8 cellular contexts compared by ENCODE assay signal in genomic region chr2:56132138-56132537, GRCh38. TPM values are rescaled to one million over a fixed set of nuclear protein-coding genes. Genes with fewer than 3 reads are reported as not detected.
DNase-seq lines count a peak whose midpoint lies in the region; ATAC-seq, FAIRE-seq and TF ChIP-seq lines count a peak whose summit lies in the region.

No MANE protein-coding gene starts in this region.

- intact Hi-C loops in Calu3 (cut with micrococcal nuclease; ENCODE audit: unreplicated experiment) = loop anchor here (1.0 to 10.0 kb wide), 4 partner anchors 55 to 413 kb away; no protein-coding TSS in a partner anchor

- POLR2A ChIA-PET in A549 (lab: Yijun Ruan, JAX) = no interaction called here
- POLR2A ChIA-PET in activated CD4-positive, alpha-beta T cell treated with anti-CD3 and anti-CD28 coated beads, Interleukin-2, amount 10 ng/mL, durations not matched to agents 7 days and 5 days (lab: Charles Lee) = no interaction called here

- H3K27me3 Mint-ChIP-seq in Calu3 (ENCODE audit: unreplicated experiment) = no peaks in the 10 kb centered on the region
- H3K27me3 Mint-ChIP-seq in activated CD4-positive, alpha-beta T cell treated with anti-CD3 and anti-CD28 coated beads, Interleukin-2, amount 10 ng/mL, durations not matched to agents 7 days and 5 days = no peaks in the 10 kb centered on the region

- in situ Hi-C loops in GM13976 (cut with MboI; ENCODE audit: low sequenced_read_pairs, unreplicated experiment) = no loop called here

- no peaks in the 10 kb centered on the region for H3K36me3 Mint-ChIP-seq in Calu3 (ENCODE audit: insufficient read depth, unreplicated experiment)
- no peaks in the 10 kb centered on the region for H3K36me3 Mint-ChIP-seq in activated CD4-positive, alpha-beta T cell treated with anti-CD3 and anti-CD28 coated beads, Interleukin-2, amount 10 ng/mL, durations not matched to agents 7 days and 5 days (ENCODE audit: low read depth)

- no peak for TF ChIP-seq POLR2A in A549 (IDR thresholded peaks at IDR 0.05; ENCODE audit: low read length)

- no peaks in the 10 kb centered on the region for H3K9me3 Mint-ChIP-seq in Calu3 (ENCODE audit: low read depth, unreplicated experiment)
- H3K9me3 Mint-ChIP-seq in activated CD4-positive, alpha-beta T cell treated with anti-CD3 and anti-CD28 coated beads, Interleukin-2, amount 10 ng/mL, durations not matched to agents 7 days and 5 days = no peaks in the 10 kb centered on the region

- H3K4me3 ChIP-seq in A549 (no peak overlapping the region), adipocyte (ENCODE audit: low read length) (no peak overlapping the region)

- H3K9me3 ChIP-seq in A549 = no peaks in the 10 kb centered on the region
- H3K9me3 ChIP-seq in adipocyte (ENCODE audit: control insufficient read depth, low read length) = no peaks in the 10 kb centered on the region

- peak; percentile 88 for TF ChIP-seq RAD21 in A549 (conservative IDR thresholded peaks at IDR 0.05 in 1 of 2, IDR thresholded peaks at IDR 0.05 in 1 of 2)

- H3K4me1 ChIP-seq in A549 = no peaks in the 10 kb centered on the region
- H3K4me1 ChIP-seq in adipocyte (ENCODE audit: control insufficient read depth, insufficient read depth, low read length) = peaks cover 3% of the 10 kb centered on the region

- no peak overlapping the region for H3K4me3 Mint-ChIP-seq in Calu3 (ENCODE audit: low read depth, unreplicated experiment)
- H3K4me3 Mint-ChIP-seq in activated CD4-positive, alpha-beta T cell treated with anti-CD3 and anti-CD28 coated beads, Interleukin-2, amount 10 ng/mL, durations not matched to agents 7 days and 5 days = no peak overlapping the region

- 0% methylated on average over 1 of the region's 1 CpG for WGBS in A549 (ENCODE audit: missing lambda C conversion rate)

- TF ChIP-seq CTCF in A549 (IDR thresholded peaks at IDR 0.05) (peak; percentile 84), GM13976 (IDR thresholded peaks at IDR 0.05; ENCODE audit: borderline replicate concordance, control extremely low read depth, extremely low read depth, insufficient read depth, missing control alignments) (peak; percentile 13), Calu3 (IDR thresholded peaks at IDR 0.05; ENCODE audit: unreplicated experiment) (no peak)

- no peak overlapping the region for H3K27ac ChIP-seq in A549

- H3K9ac ChIP-seq in adipocyte (ENCODE audit: low read length) = no peak overlapping the region

- H3K4me1 Mint-ChIP-seq in Calu3 (ENCODE audit: low read depth, unreplicated experiment) = peaks cover 8% of the 10 kb centered on the region
- H3K4me1 Mint-ChIP-seq in activated CD4-positive, alpha-beta T cell treated with anti-CD3 and anti-CD28 coated beads, Interleukin-2, amount 10 ng/mL, durations not matched to agents 7 days and 5 days = no peaks in the 10 kb centered on the region

- peak; percentile 49 to 54 for DNase-seq in A549 (ENCODE audit: low read depth in 1 of 2, low spot score in 1 of 2)
- DNase-seq in GM13976 (ENCODE audit: low spot score) = peak; percentile 43
- peak; percentile 43 for DNase-seq in NCI-H1436 (lab: John Stamatoyannopoulos, UW)
- peak; percentile 80 for DNase-seq in adipocyte (ENCODE audit: low read depth)
- DNase-seq in Calu3 = no peak
- DNase-seq in activated CD4-positive, alpha-beta T cell treated with anti-CD3 and anti-CD28 coated beads, Interleukin-2, amount 10 ng/mL, durations not matched to agents 7 days and 5 days = no peak

- H3K27ac Mint-ChIP-seq in Calu3 (ENCODE audit: unreplicated experiment) = no peak overlapping the region
- no peak overlapping the region for H3K27ac Mint-ChIP-seq in activated CD4-positive, alpha-beta T cell treated with anti-CD3 and anti-CD28 coated beads, Interleukin-2, amount 10 ng/mL, durations not matched to agents 7 days and 5 days

- no peaks in the 10 kb centered on the region for H3K36me3 ChIP-seq in adipocyte (ENCODE audit: control insufficient read depth, insufficient read depth, low read length, severe bottlenecking)

- peak; percentile 98 for FAIRE-seq in A549 (lab: Jason Lieb, UNC)
- peak; percentile 97 for FAIRE-seq in islet of Langerhans (lab: Jason Lieb, UNC)

- ATAC-seq in A549 (peak; percentile 47 to 67; a peak in 3 of 6 replicates), esophagus mucosa (no peak)

- H3K27me3 ChIP-seq in adipocyte (replicated peaks; ENCODE audit: control insufficient read depth, insufficient read depth, low read length) = no peaks in the 10 kb centered on the region

- no peak overlapping the region for H3K4me2 ChIP-seq in A549

- BruUV-seq in Calu3 (replicated peaks; lab: Mats Ljungman, UMichigan) = no TSS peak

- no peak for TF ChIP-seq EP300 in A549 (IDR thresholded peaks at IDR 0.05)

- CTCF ChIA-PET in A549 (lab: Yijun Ruan, JAX) (interaction anchor here (1.2 kb wide), 1 partner anchor 365 kb away, joined by 3 read pairs; no protein-coding TSS in a partner anchor), Calu3 (lab: Charles Lee) (no interaction called here)
- CTCF ChIA-PET in activated CD4-positive, alpha-beta T cell treated with anti-CD3 and anti-CD28 coated beads, Interleukin-2, amount 10 ng/mL, durations not matched to agents 7 days and 5 days (lab: Charles Lee) = no interaction called here

TF ChIP-seq in A549, 52 proteins besides CTCF, POLR2A, EP300 and RAD21:
- TF ChIP-seq RARB (CRISPR knock-in tag; IDR thresholded peaks at IDR 0.05) (no peak), E2F6 (IDR thresholded peaks at IDR 0.05; ENCODE audit: borderline replicate concordance, low read depth) (no peak), HOXA7 (CRISPR knock-in tag; IDR thresholded peaks at IDR 0.05) (no peak), KDM5A (IDR thresholded peaks at IDR 0.05) (0 out of 2 replicates have a peak, but pooled peaks have one; percentile 19), SMC3 (IDR thresholded peaks at IDR 0.05) (peak; percentile 80), HMGXB4 (CRISPR knock-in tag; IDR thresholded peaks at IDR 0.05; ENCODE audit: borderline replicate concordance) (no peak)
TF ChIP-seq in A549: peak in this region for 2.

RNA-seq across cellular contexts. Expression of gene CCDC85A, which starts 51.7 kb away (rescaled TPM):
- 0.03 and 0.05 TPM in 2 replicates for polyA plus RNA-seq in A549 (2011; rRNA removed)
- polyA plus RNA-seq in A549 (2012; cell fraction: cytosol; rRNA removed) = 0.07 and 0.09 TPM in 2 replicates
- 0.05 and 0.06 TPM in 2 replicates for polyA plus RNA-seq in A549 (2012; cell fraction: nucleus; rRNA removed)
- polyA plus RNA-seq in A549 (2017; fragmentation: RNase III; extraction: RNeasy Plus Mini Kit Qiagen cat#74134 plus additional on column Dnase treatment) = 0.20 to 0.30 TPM (median 0.22 TPM) in 3 replicates
- 0.12 and 0.15 TPM in 2 replicates for polyA minus RNA-seq in A549 (2011; rRNA and poly(A)+ RNA removed)
- total RNA-seq in Calu3 (2022) = 2.6 and 3.0 TPM in 2 replicates
- not detected for total RNA-seq in activated CD4-positive, alpha-beta T cell treated with anti-CD3 and anti-CD28 coated beads, Interleukin-2, amount 10 ng/mL, durations not matched to agents 7 days and 5 days
- 0.24 TPM for total RNA-seq in esophagus mucosa

Comparison
In these comparisons a context has a peak if more than half of its experiments do, and no peak if none do; other contexts are left out.
1. DNase-seq: peak in A549 (2 of 2), GM13976 (single experiment), NCI-H1436 (single experiment) and adipocyte (single experiment); none in Calu3 (single experiment) and activated CD4-positive, alpha-beta T cell treated with anti-CD3 and anti-CD28 coated beads, Interleukin-2, amount 10 ng/mL, durations not matched to agents 7 days and 5 days (single experiment).